Comparison of ENCODE assay signal across 28 cellular contexts in genomic region chr4:128358903-128359260, GRCh38.
DNase-seq lines count a peak whose midpoint lies in the region; ATAC-seq, FAIRE-seq and TF ChIP-seq lines count a peak whose summit lies in the region.
"Had no signal": no experiment of that assay in that cellular context is flagged by ENCODE, and none has a peak within 500 bp of the region (broad histone marks: within the 10 kb centered on the region; RNA-seq: fewer than 3 reads in every experiment).

No MANE protein-coding gene starts in this region.

- H3K27ac ChIP-seq in right atrium auricular region: peak overlapping the region; percentile 51 to 79
- H3K27ac ChIP-seq: C4-2B, foreskin keratinocyte had no signal

- H3K4me3 ChIP-seq in adipocyte (ENCODE audit: low read length) (peak overlapping the region; percentile 12), right atrium auricular region (no peak overlapping the region)
- H3K4me3 ChIP-seq: GM12878 had no signal

- no peaks in the 10 kb centered on the region for H3K27me3 ChIP-seq in adipocyte (replicated peaks; ENCODE audit: control insufficient read depth, insufficient read depth, low read length)
- H3K27me3 ChIP-seq in right atrium auricular region: no peaks in the 10 kb centered on the region
- H3K27me3 ChIP-seq: foreskin keratinocyte had no signal

- peak overlapping the region; percentile 45 for H3K9ac ChIP-seq in adipocyte (ENCODE audit: low read length)

- DNase-seq in EH (ENCODE audit: low read depth): peak; percentile 27
- no peak for DNase-seq in adipocyte (ENCODE audit: low read depth)
- no peak for DNase-seq in right atrium auricular region (ENCODE audit: low spot score)
- DNase-seq in renal cortical epithelial cell (ENCODE audit: low read depth): peak; percentile 46
- DNase-seq in OCI-M1 (lab: John Stamatoyannopoulos, UW): no peak
- no peak for DNase-seq in HTR-8/SVneo (ENCODE audit: insufficient read length, low spot score)
- no peak for DNase-seq in KBM-7
- DNase-seq: activated CD4-positive, alpha-beta T cell treated with anti-CD3 and anti-CD28 coated beads for 36 hours; activated CD8-positive, alpha-beta memory T cell treated with anti-CD3 and anti-CD28 coated beads for 24 hours; activated gamma-delta T cell; Calu3; DND-41; effector memory CD8-positive, alpha-beta T cell; hypothalamus; midbrain; naive thymus-derived CD8-positive, alpha-beta T cell; NCI-H1436 treated with DMSO at 0.1 percent for 48 hours; NCI-H446 treated with DMSO at 0.1 percent for 48 hours; nucleus accumbens; stimulated activated CD4-positive, alpha-beta T cell treated with anti-CD3 and anti-CD28 coated beads, Interleukin-12 subunit alpha, Interleukin-12 subunit beta, amount 100 ng/mL, for 4 hours; stimulated activated CD4-positive, alpha-beta T cell treated with anti-CD3 and anti-CD28 coated beads, Interleukin-4, amount 100 ng/mL, for 24 hours; substantia nigra had no signal

- ATAC-seq in HG03159 (IDR thresholded peaks at IDR 0.05; ENCODE audit: unreplicated experiment): no peak
- ATAC-seq: effector memory CD8-positive, alpha-beta T cell; HCT116; naive thymus-derived CD8-positive, alpha-beta T cell had no signal

- no peak for FAIRE-seq in HTR-8/SVneo (lab: Jason Lieb, UNC)
- FAIRE-seq: colon, GM12878 had no signal

- in situ Hi-C loops in KBM-7 (cut with MboI; ENCODE audit: low pct_unique_long_range_greater_than_20kb, low sequenced_read_pairs): no loop called here

- no peak for TF ChIP-seq CTCF in right atrium auricular region (IDR thresholded peaks at IDR 0.05)

- H3K36me3 ChIP-seq in adipocyte (ENCODE audit: control insufficient read depth, insufficient read depth, low read length, severe bottlenecking) (no peaks in the 10 kb centered on the region), right atrium auricular region (no peaks in the 10 kb centered on the region)

- H3K4me1 ChIP-seq in adipocyte (ENCODE audit: control insufficient read depth, insufficient read depth, low read length): peaks cover 41% of the 10 kb centered on the region
- peaks cover 0 to 30% of the 10 kb centered on the region in 2 donors for H3K4me1 ChIP-seq in right atrium auricular region

- H3K9me3 ChIP-seq in adipocyte (ENCODE audit: control insufficient read depth, low read length): no peaks in the 10 kb centered on the region
- no peaks in the 10 kb centered on the region for H3K9me3 ChIP-seq in right atrium auricular region

Comparison
In these comparisons a context has a peak if more than half of its experiments do, and no peak if none do; other contexts are left out.
1. DNase-seq: peak in EH (single experiment) and renal cortical epithelial cell (single experiment); none in adipocyte (single experiment), right atrium auricular region (single experiment), OCI-M1 (single experiment), HTR-8/SVneo (single experiment) and KBM-7 (single experiment).